ENCODE assay signal across 2 cellular contexts in the genomic region with DNA sequence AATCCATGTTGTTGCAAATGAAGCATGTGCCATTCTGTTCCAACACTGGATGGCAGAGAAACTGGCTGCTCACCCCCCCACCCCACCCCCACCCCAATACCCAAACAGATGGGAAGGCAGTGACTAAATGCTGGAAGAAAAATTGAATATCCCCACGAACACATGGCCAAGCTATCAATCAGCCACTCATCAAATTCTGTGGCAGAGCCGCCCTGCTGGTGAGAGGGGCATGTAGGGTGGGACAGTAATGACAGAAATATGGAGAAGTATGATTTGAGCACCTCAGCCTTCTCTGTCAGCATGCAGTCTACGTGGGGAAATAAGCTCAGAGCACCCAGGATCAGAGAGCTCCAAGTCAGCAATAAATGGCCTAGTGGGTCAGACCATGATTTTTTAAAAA.
TF ChIP-seq lines count a peak whose summit lies in the region.

No MANE protein-coding gene starts in this region.

TF ChIP-seq in HEK293T, 16 proteins besides CTCF, POLR2A, EP300 and RAD21:
- TF ChIP-seq, protein P1, sequence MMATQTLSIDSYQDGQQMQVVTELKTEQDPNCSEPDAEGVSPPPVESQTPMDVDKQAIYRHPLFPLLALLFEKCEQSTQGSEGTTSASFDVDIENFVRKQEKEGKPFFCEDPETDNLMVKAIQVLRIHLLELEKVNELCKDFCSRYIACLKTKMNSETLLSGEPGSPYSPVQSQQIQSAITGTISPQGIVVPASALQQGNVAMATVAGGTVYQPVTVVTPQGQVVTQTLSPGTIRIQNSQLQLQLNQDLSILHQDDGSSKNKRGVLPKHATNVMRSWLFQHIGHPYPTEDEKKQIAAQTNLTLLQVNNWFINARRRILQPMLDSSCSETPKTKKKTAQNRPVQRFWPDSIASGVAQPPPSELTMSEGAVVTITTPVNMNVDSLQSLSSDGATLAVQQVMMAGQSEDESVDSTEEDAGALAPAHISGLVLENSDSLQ (IDR thresholded peaks at IDR 0.05): peak; percentile 49
- no peak for TF ChIP-seq ZNF384 (IDR thresholded peaks at IDR 0.05)
- TF ChIP-seq TARDBP (IDR thresholded peaks at IDR 0.05): no peak
- TF ChIP-seq BHLHE40 (IDR thresholded peaks at IDR 0.05; ENCODE audit: borderline replicate concordance): no peak
- no peak for TF ChIP-seq NFRKB (IDR thresholded peaks at IDR 0.05)
- TF ChIP-seq FOXK2 (IDR thresholded peaks at IDR 0.05): no peak

TF ChIP-seq in H1, 55 proteins besides CTCF, POLR2A, EP300 and RAD21:
- TF ChIP-seq PHF8 (conservative IDR thresholded peaks at IDR 0.05; ENCODE audit: low read depth, low read length) (no peak), RBBP5 (IDR thresholded peaks at IDR 0.05; ENCODE audit: borderline replicate concordance, low read depth, low read length) (no peak), FOSL1 (IDR thresholded peaks at IDR 0.05; ENCODE audit: insufficient read depth, low read depth, low read length) (no peak), POLR2AphosphoS5 (IDR thresholded peaks at IDR 0.05; ENCODE audit: low read depth, low read length) (no peak), CTBP2 (IDR thresholded peaks at IDR 0.05; ENCODE audit: borderline replicate concordance, insufficient read depth, insufficient read length, low read length) (no peak)
